1 cellular context compared by ENCODE assay signal in the genomic region with DNA sequence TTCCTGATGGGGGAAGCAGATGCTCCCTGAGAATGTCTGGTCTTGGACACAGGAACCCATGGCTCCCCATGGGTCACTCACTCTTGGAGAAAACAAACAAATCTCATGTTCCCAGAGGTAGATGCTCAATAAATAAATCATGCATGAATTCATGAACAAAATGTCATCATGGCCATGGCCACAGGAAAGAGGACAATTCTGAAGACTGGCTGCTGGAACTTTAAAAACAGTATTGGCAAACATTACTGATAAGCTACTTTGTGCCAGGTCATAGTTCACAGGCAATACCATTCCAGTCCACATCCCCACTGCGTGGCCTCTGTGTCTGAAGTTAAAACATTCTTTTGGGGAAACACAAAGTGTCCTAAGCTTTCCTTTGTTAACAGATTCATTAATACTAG.
TF ChIP-seq lines count a peak whose summit lies in the region.

No MANE protein-coding gene starts in this region.

TF ChIP-seq in HepG2, 621 proteins besides CTCF, POLR2A, EP300 and RAD21 (continued from another document and continues in another):
- no peak for TF ChIP-seq KLF9 (CRISPR knock-in tag; IDR thresholded peaks at IDR 0.05; ENCODE audit: low read depth)
- TF ChIP-seq, protein P1, sequence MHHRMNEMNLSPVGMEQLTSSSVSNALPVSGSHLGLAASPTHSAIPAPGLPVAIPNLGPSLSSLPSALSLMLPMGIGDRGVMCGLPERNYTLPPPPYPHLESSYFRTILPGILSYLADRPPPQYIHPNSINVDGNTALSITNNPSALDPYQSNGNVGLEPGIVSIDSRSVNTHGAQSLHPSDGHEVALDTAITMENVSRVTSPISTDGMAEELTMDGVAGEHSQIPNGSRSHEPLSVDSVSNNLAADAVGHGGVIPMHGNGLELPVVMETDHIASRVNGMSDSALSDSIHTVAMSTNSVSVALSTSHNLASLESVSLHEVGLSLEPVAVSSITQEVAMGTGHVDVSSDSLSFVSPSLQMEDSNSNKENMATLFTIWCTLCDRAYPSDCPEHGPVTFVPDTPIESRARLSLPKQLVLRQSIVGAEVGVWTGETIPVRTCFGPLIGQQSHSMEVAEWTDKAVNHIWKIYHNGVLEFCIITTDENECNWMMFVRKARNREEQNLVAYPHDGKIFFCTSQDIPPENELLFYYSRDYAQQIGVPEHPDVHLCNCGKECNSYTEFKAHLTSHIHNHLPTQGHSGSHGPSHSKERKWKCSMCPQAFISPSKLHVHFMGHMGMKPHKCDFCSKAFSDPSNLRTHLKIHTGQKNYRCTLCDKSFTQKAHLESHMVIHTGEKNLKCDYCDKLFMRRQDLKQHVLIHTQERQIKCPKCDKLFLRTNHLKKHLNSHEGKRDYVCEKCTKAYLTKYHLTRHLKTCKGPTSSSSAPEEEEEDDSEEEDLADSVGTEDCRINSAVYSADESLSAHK (CRISPR knock-in tag; IDR thresholded peaks at IDR 0.05; ENCODE audit: borderline replicate concordance) = no peak
- peak; percentile 79; the same call in 1 of the 2 replicates for TF ChIP-seq SNAPC2 (CRISPR knock-in tag; IDR thresholded peaks at IDR 0.05)
- TF ChIP-seq, protein P2, sequence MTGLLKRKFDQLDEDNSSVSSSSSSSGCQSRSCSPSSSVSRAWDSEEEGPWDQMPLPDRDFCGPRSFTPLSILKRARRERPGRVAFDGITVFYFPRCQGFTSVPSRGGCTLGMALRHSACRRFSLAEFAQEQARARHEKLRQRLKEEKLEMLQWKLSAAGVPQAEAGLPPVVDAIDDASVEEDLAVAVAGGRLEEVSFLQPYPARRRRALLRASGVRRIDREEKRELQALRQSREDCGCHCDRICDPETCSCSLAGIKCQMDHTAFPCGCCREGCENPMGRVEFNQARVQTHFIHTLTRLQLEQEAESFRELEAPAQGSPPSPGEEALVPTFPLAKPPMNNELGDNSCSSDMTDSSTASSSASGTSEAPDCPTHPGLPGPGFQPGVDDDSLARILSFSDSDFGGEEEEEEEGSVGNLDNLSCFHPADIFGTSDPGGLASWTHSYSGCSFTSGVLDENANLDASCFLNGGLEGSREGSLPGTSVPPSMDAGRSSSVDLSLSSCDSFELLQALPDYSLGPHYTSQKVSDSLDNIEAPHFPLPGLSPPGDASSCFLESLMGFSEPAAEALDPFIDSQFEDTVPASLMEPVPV (CRISPR knock-in tag; IDR thresholded peaks at IDR 0.05) = no peak
- TF ChIP-seq NFE2 (CRISPR knock-in tag; IDR thresholded peaks at IDR 0.05) = no peak
- TF ChIP-seq ZNF263 (CRISPR knock-in tag; IDR thresholded peaks at IDR 0.05) = 0 out of 2 replicates have a peak, but pooled peaks have one; percentile 9
- no peak for TF ChIP-seq ZNF569 (CRISPR knock-in tag; IDR thresholded peaks at IDR 0.05; ENCODE audit: borderline replicate concordance)
- TF ChIP-seq ZSCAN5A (CRISPR knock-in tag; IDR thresholded peaks at IDR 0.05; ENCODE audit: borderline replicate concordance) = peak; percentile 51; the same call in 1 of the 2 replicates
- TF ChIP-seq HMG20A (CRISPR knock-in tag; IDR thresholded peaks at IDR 0.05; ENCODE audit: borderline replicate concordance) = peak; percentile 81
- no peak for TF ChIP-seq AKNA (CRISPR knock-in tag; IDR thresholded peaks at IDR 0.05; ENCODE audit: borderline replicate concordance)
- TF ChIP-seq, protein P3, sequence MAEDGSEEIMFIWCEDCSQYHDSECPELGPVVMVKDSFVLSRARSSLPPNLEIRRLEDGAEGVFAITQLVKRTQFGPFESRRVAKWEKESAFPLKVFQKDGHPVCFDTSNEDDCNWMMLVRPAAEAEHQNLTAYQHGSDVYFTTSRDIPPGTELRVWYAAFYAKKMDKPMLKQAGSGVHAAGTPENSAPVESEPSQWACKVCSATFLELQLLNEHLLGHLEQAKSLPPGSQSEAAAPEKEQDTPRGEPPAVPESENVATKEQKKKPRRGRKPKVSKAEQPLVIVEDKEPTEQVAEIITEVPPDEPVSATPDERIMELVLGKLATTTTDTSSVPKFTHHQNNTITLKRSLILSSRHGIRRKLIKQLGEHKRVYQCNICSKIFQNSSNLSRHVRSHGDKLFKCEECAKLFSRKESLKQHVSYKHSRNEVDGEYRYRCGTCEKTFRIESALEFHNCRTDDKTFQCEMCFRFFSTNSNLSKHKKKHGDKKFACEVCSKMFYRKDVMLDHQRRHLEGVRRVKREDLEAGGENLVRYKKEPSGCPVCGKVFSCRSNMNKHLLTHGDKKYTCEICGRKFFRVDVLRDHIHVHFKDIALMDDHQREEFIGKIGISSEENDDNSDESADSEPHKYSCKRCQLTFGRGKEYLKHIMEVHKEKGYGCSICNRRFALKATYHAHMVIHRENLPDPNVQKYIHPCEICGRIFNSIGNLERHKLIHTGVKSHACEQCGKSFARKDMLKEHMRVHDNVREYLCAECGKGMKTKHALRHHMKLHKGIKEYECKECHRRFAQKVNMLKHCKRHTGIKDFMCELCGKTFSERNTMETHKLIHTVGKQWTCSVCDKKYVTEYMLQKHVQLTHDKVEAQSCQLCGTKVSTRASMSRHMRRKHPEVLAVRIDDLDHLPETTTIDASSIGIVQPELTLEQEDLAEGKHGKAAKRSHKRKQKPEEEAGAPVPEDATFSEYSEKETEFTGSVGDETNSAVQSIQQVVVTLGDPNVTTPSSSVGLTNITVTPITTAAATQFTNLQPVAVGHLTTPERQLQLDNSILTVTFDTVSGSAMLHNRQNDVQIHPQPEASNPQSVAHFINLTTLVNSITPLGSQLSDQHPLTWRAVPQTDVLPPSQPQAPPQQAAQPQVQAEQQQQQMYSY (CRISPR knock-in tag; IDR thresholded peaks at IDR 0.05) = no peak
- no peak for TF ChIP-seq ZNF101 (CRISPR knock-in tag; IDR thresholded peaks at IDR 0.05; ENCODE audit: borderline replicate concordance, low read depth)
- TF ChIP-seq, protein P4, sequence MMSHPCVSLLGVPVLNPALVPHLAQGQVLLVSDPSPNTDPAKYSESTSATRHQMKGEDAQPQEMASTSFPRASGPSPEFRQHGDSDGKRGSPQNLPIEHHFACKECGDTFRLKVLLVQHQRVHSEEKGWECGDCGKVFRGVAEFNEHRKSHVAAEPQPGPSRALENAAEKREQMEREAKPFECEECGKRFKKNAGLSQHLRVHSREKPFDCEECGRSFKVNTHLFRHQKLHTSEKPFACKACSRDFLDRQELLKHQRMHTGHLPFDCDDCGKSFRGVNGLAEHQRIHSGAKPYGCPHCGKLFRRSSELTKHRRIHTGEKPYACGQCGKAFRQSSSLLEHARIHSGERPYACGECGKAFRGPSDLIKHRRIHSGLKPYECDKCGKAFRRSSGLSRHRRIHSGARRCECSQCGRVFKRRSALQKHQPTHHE (CRISPR knock-in tag; IDR thresholded peaks at IDR 0.05; ENCODE audit: borderline replicate concordance) = no peak
- TF ChIP-seq ZNF430 (CRISPR knock-in tag; IDR thresholded peaks at IDR 0.05) = no peak
- no peak for TF ChIP-seq CC2D1A (CRISPR knock-in tag; IDR thresholded peaks at IDR 0.05)
- TF ChIP-seq, protein P5, sequence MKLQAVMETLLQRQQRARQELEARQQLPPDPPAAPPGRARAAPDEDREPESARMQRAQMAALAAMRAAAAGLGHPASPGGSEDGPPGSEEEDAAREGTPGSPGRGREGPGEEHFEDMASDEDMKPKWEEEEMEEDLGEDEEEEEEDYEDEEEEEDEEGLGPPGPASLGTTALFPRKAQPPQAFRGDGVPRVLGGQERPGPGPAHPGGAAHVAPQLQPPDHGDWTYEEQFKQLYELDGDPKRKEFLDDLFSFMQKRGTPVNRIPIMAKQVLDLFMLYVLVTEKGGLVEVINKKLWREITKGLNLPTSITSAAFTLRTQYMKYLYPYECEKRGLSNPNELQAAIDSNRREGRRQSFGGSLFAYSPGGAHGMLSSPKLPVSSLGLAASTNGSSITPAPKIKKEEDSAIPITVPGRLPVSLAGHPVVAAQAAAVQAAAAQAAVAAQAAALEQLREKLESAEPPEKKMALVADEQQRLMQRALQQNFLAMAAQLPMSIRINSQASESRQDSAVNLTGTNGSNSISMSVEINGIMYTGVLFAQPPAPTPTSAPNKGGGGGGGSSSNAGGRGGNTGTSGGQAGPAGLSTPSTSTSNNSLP (IDR thresholded peaks at IDR 0.05; ENCODE audit: low read depth, low read length) = no peak
- no peak for TF ChIP-seq ZNF367 (CRISPR knock-in tag; IDR thresholded peaks at IDR 0.05; ENCODE audit: borderline replicate concordance)
- peak; percentile 54; the same call in 1 of the 2 replicates for TF ChIP-seq ZMYM4 (CRISPR knock-in tag; IDR thresholded peaks at IDR 0.05)
- no peak for TF ChIP-seq HNRNPK (IDR thresholded peaks at IDR 0.05; ENCODE audit: low read depth, low read length, poor library complexity, severe bottlenecking)
- TF ChIP-seq, protein P6, sequence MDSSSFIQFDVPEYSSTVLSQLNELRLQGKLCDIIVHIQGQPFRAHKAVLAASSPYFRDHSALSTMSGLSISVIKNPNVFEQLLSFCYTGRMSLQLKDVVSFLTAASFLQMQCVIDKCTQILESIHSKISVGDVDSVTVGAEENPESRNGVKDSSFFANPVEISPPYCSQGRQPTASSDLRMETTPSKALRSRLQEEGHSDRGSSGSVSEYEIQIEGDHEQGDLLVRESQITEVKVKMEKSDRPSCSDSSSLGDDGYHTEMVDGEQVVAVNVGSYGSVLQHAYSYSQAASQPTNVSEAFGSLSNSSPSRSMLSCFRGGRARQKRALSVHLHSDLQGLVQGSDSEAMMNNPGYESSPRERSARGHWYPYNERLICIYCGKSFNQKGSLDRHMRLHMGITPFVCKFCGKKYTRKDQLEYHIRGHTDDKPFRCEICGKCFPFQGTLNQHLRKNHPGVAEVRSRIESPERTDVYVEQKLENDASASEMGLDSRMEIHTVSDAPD (CRISPR knock-in tag; IDR thresholded peaks at IDR 0.05) = peak; percentile 76
- TF ChIP-seq ATAD3A (CRISPR knock-in tag; IDR thresholded peaks at IDR 0.05) = no peak
- TF ChIP-seq ZBTB49 (CRISPR knock-in tag; IDR thresholded peaks at IDR 0.05; ENCODE audit: borderline replicate concordance) = no peak
- TF ChIP-seq ZSCAN29 (CRISPR knock-in tag; conservative IDR thresholded peaks at IDR 0.05) = no peak
- no peak for TF ChIP-seq ZNF839 (CRISPR knock-in tag; IDR thresholded peaks at IDR 0.05; ENCODE audit: borderline replicate concordance)
- no peak for TF ChIP-seq ZNF788 (CRISPR knock-in tag; IDR thresholded peaks at IDR 0.05; ENCODE audit: borderline replicate concordance)
- TF ChIP-seq ZNF800 (CRISPR knock-in tag; IDR thresholded peaks at IDR 0.05) = no peak
- TF ChIP-seq ZNF124 (CRISPR knock-in tag; IDR thresholded peaks at IDR 0.05) = no peak; the same call in 1 of the 2 replicates
